Comparison of ENCODE assay signal across 1 cellular context in the genomic region with DNA sequence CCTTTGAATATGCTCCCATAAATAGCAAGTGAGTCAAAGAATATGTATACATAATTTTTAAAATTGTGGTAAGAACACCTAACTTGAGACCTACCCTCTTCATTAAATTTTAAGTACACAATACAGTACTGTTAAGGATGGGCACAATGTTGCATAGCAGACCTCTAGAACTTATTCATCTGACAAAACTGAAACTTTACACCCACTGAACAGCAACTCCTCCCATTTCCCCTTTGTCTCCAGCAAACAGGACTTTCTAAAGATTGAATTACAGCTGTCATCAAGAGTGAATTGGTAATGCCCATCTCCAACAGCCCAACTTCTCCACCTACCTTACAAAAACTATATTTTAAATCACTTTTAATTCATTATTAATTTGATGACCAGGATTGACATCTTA.
TF ChIP-seq lines count a peak whose summit lies in the region.

No MANE protein-coding gene starts in this region.

TF ChIP-seq in WTC11, 78 proteins besides CTCF, POLR2A, EP300 and RAD21 (continued from another document):
- TF ChIP-seq SOX15 (CRISPR knock-in tag; IDR thresholded peaks at IDR 0.05): no peak
- TF ChIP-seq CBFB (CRISPR knock-in tag; IDR thresholded peaks at IDR 0.05; ENCODE audit: low read depth): no peak
- no peak for TF ChIP-seq TEAD4 (CRISPR knock-in tag; IDR thresholded peaks at IDR 0.05)
- no peak for TF ChIP-seq IRF2 (CRISPR knock-in tag; IDR thresholded peaks at IDR 0.05; ENCODE audit: borderline replicate concordance, low read depth)
- no peak for TF ChIP-seq ZNF138 (CRISPR knock-in tag; conservative IDR thresholded peaks at IDR 0.05)
- TF ChIP-seq, protein P1, sequence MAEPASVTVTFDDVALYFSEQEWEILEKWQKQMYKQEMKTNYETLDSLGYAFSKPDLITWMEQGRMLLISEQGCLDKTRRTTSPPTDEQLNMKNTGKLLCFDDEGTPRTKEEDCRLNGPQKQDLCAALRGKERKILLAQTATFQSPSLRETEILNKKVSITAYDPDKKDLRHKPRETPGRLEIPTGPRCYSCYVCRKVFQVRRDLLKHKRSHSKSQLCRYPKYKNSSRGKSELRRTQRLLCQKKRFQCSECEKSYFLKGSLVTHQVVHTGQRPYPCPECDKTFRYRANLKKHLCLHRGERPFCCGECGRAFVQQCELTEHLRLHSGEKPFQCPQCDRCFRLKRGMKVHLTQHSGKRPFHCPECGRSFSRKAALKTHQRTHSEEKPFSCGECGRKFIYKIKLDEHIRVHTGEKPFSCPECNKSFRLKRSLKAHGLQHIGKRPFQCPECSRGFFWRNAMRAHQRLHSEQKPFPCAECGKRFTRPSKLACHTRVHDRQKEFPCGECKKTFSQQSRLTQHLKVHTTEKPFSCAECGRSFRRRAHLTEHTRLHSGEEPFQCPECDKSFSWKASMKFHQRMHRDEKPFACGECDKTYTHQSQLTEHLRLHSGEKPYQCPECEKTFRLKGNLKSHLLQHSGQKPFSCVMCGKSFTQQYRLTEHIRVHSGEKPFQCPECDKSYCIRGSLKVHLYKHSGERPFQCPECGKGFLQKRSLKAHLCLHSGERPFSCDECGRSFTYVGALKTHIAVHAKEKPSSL (CRISPR knock-in tag; conservative IDR thresholded peaks at IDR 0.05): no peak
- TF ChIP-seq OVOL2 (CRISPR knock-in tag; IDR thresholded peaks at IDR 0.05; ENCODE audit: borderline replicate concordance): no peak
- no peak for TF ChIP-seq ZNF671 (CRISPR knock-in tag; IDR thresholded peaks at IDR 0.05)
- TF ChIP-seq, protein P2, sequence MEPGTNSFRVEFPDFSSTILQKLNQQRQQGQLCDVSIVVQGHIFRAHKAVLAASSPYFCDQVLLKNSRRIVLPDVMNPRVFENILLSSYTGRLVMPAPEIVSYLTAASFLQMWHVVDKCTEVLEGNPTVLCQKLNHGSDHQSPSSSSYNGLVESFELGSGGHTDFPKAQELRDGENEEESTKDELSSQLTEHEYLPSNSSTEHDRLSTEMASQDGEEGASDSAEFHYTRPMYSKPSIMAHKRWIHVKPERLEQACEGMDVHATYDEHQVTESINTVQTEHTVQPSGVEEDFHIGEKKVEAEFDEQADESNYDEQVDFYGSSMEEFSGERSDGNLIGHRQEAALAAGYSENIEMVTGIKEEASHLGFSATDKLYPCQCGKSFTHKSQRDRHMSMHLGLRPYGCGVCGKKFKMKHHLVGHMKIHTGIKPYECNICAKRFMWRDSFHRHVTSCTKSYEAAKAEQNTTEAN (CRISPR knock-in tag; IDR thresholded peaks at IDR 0.05): no peak
